8 cellular contexts compared by ENCODE assay signal in the genomic region with DNA sequence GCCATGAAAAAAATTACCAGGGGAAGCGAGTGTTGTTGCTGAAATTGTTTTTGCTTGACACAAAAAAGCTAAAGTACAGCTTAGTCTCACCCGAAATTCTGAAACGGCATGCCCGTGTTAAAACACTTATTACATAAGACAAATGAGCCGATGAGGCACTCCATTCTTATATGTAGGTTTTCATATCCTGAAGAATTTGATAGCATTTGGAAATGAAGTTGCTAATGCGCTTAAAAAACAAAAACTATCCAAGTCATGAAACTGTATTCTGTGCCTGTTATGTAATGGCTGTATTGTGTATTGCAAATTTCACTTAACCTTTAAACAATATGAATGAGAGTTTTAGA. TPM values are rescaled to one million over a fixed set of nuclear protein-coding genes. Genes with fewer than 3 reads are reported as not detected.
DNase-seq lines count a peak whose midpoint lies in the region; ATAC-seq, FAIRE-seq and TF ChIP-seq lines count a peak whose summit lies in the region.

No MANE protein-coding gene starts in this region.

- H3K4me3 ChIP-seq in epithelial cell of proximal tubule (ENCODE audit: low read depth, low read length) = peak overlapping the region; percentile 71
- peak overlapping the region; percentile 57 to 99 (median 90) for H3K4me3 ChIP-seq in pancreas

- peak; percentile 71 for DNase-seq in G401 (ENCODE audit: low spot score)
- peak; percentile 2 for DNase-seq in RKO (ENCODE audit: low spot score)
- DNase-seq in epithelial cell of proximal tubule (ENCODE audit: low read depth) = no peak
- DNase-seq in pancreas = no peak
- no peak for DNase-seq in NCI-H2029 treated with DMSO at 0.1 percent for 48 hours (lab: John Stamatoyannopoulos, UW)
- no peak for DNase-seq in NCI-H446 (lab: John Stamatoyannopoulos, UW)

- no peak for FAIRE-seq in pancreas (lab: Jason Lieb, UNC)

- no peak for TF ChIP-seq CTCF in epithelial cell of proximal tubule (conservative IDR thresholded peaks at IDR 0.05; ENCODE audit: low read depth, low read length)
- no peak for TF ChIP-seq CTCF in pancreas (IDR thresholded peaks at IDR 0.05)

- no peaks in the 10 kb centered on the region for H3K27me3 ChIP-seq in pancreas

- H3K9me3 ChIP-seq in pancreas = no peaks in the 10 kb centered on the region

- intact Hi-C loops in pancreas (cut with DNase I) = no loop called here

- H3K4me1 ChIP-seq in pancreas = peaks cover 8 to 18% (median 12%) of the 10 kb centered on the region in 3 donors

- no peaks in the 10 kb centered on the region for H3K36me3 ChIP-seq in pancreas

- 1% methylated on average over 6 of the region's 6 CpGs for WGBS in pancreas, 2 donors

- in situ Hi-C loops in G401 (cut with HindIII; ENCODE audit: low sequenced_read_pairs) = no loop called here

- peak overlapping the region; percentile 92 to 97 (median 96) for H3K27ac ChIP-seq in pancreas

- no peak for ATAC-seq in pancreas
- no peak for ATAC-seq in HG02885 (IDR thresholded peaks at IDR 0.05; ENCODE audit: poor library complexity, unreplicated experiment)
- ATAC-seq in esophagus mucosa = no peak

RNA-seq across cellular contexts. Expression of gene NRIP1, which starts 1.4 kb away (rescaled TPM):
- 33.5 and 56.4 TPM in 2 replicates for total RNA-seq in G401 (2014; rRNA removed; shearing (Covaris generic))
- total RNA-seq in epithelial cell of proximal tubule (53.5 and 81.1 TPM in 2 replicates), pancreas (10 to 100 TPM; 23.4 to 33.5 (median 25.1) TPM), esophagus mucosa (52.2 TPM)
- polyA plus RNA-seq in pancreas = 1 to 10 TPM; 3.7 to 4.2 TPM

Comparison
In these comparisons a context has a peak if more than half of its experiments do, and no peak if none do; other contexts are left out.
1. DNase-seq: peak in G401 (single experiment) and RKO (single experiment); none in epithelial cell of proximal tubule (single experiment), pancreas (0 of 6), NCI-H2029 treated with DMSO at 0.1 percent for 48 hours (single experiment) and NCI-H446 (0 of 2).